Comparison of ENCODE assay signal across 1 cellular context in genomic region chr11:3095712-3096361, GRCh38.
TF ChIP-seq lines count a peak whose summit lies in the region.

No MANE protein-coding gene starts in this region.

TF ChIP-seq in SK-N-SH, 30 proteins besides CTCF, POLR2A, EP300 and RAD21 (continued from another document):
- no peak for TF ChIP-seq REST (IDR thresholded peaks at IDR 0.05; ENCODE audit: low read depth, low read length)
- no peak for TF ChIP-seq MXI1 (IDR thresholded peaks at IDR 0.05; ENCODE audit: low read depth, low read length)
- TF ChIP-seq EZH2phosphoT487 (IDR thresholded peaks at IDR 0.05; ENCODE audit: borderline replicate concordance, low read depth) = no peak
- no peak for TF ChIP-seq MEF2A (IDR thresholded peaks at IDR 0.05; ENCODE audit: borderline replicate concordance, low read depth)
- TF ChIP-seq JUND (IDR thresholded peaks at IDR 0.05) = peak; percentile 51; the same call in 1 of the 2 replicates
- no peak for TF ChIP-seq IRF3 (IDR thresholded peaks at IDR 0.05; ENCODE audit: low read depth, low read length)
- TF ChIP-seq CHD2 (IDR thresholded peaks at IDR 0.05; ENCODE audit: low read length, partially characterized antibody) = no peak
- no peak for TF ChIP-seq TEAD4 (IDR thresholded peaks at IDR 0.05; ENCODE audit: borderline replicate concordance, insufficient read depth)
- no peak for TF ChIP-seq FOXJ3 (CRISPR knock-in tag; IDR thresholded peaks at IDR 0.05)
- TF ChIP-seq RFX5 (IDR thresholded peaks at IDR 0.05; ENCODE audit: low read length) = no peak
- TF ChIP-seq SIN3A (IDR thresholded peaks at IDR 0.05; ENCODE audit: borderline replicate concordance, low read depth, low read length) = no peak
- TF ChIP-seq ZBTB33 (IDR thresholded peaks at IDR 0.05; ENCODE audit: borderline replicate concordance, low read depth) = no peak
- no peak for TF ChIP-seq USF2 (IDR thresholded peaks at IDR 0.05; ENCODE audit: borderline replicate concordance, low read depth, low read length)
- TF ChIP-seq NFIC (IDR thresholded peaks at IDR 0.05; ENCODE audit: borderline replicate concordance) = peak; percentile 35; the same call in 1 of the 2 replicates
- TF ChIP-seq GABPA (IDR thresholded peaks at IDR 0.05; ENCODE audit: low read depth) = no peak
- TF ChIP-seq ELF1 (IDR thresholded peaks at IDR 0.05) = no peak
TF ChIP-seq in SK-N-SH: peak in this region for 5.
